Comparison of ENCODE assay signal across 14 cellular contexts in genomic region chr11:26623076-26623666, GRCh38.
DNase-seq lines count a peak whose midpoint lies in the region; ATAC-seq and TF ChIP-seq lines count a peak whose summit lies in the region.
"Had no signal": no experiment of that assay in that cellular context is flagged by ENCODE, and none has a peak within 500 bp of the region (broad histone marks: within the 10 kb centered on the region; RNA-seq: fewer than 3 reads in every experiment).

No MANE protein-coding gene starts in this region.

- DNase-seq in AG08396 (ENCODE audit: low spot score) (peak; percentile 9), GM20000 (ENCODE audit: low spot score) (peak; percentile 6), NCI-H69 (lab: John Stamatoyannopoulos, UW) (peak; percentile 27), fibroblast of peridontal ligament (ENCODE audit: extremely low read depth) (peak; percentile 30), T-helper 9 cell (no peak), NCI-H2081 treated with DMSO at 0.1 percent for 48 hours (lab: John Stamatoyannopoulos, UW) (no peak), midbrain (lab: John Stamatoyannopoulos, UW) (no peak)
- DNase-seq: activated effector memory CD4-positive, alpha-beta T cell treated with Interleukin-2 at 50 U/mL for 16 hours; BE2C; NCI-H146; NK-92 treated with Interleukin-12 subunit alpha and Interleukin-12 subunit beta, amount 100 ng/mL, for 24 hours; T-cell; uterus had no signal

- ATAC-seq in HG03460 (IDR thresholded peaks at IDR 0.05; ENCODE audit: unreplicated experiment), result no peak
- ATAC-seq: T-cell had no signal

- no peak for TF ChIP-seq CTCF in GM20000 (IDR thresholded peaks at IDR 0.05; ENCODE audit: extremely low read depth, missing control alignments)

Comparison
In these comparisons a context has a peak if more than half of its experiments do, and no peak if none do; other contexts are left out.
1. DNase-seq: peak in AG08396 (single experiment), GM20000 (single experiment), NCI-H69 (single experiment) and fibroblast of peridontal ligament (single experiment); none in T-helper 9 cell (single experiment), NCI-H2081 treated with DMSO at 0.1 percent for 48 hours (single experiment) and midbrain (single experiment).